23 cellular contexts compared by ENCODE assay signal in genomic region chr6:109332748-109333147, GRCh38. TPM values are rescaled to one million over a fixed set of nuclear protein-coding genes. Genes with fewer than 3 reads are reported as not detected.
DNase-seq lines count a peak whose midpoint lies in the region; ATAC-seq and TF ChIP-seq lines count a peak whose summit lies in the region.
"Had no signal": no experiment of that assay in that cellular context is flagged by ENCODE, and none has a peak within 500 bp of the region (broad histone marks: within the 10 kb centered on the region; RNA-seq: fewer than 3 reads in every experiment).

No MANE protein-coding gene starts in this region.

- CTCF ChIA-PET in activated CD8-positive, alpha-beta memory T cell treated with anti-CD3 and anti-CD28 coated beads, Interleukin-2, amount 10 ng/mL, durations not matched to agents 7 days and 5 days (lab: Charles Lee): no interaction called here

- no peak for DNase-seq in activated CD8-positive, alpha-beta memory T cell treated with anti-CD3 and anti-CD28 coated beads, Interleukin-2, amount 10 ng/mL, durations not matched to agents 7 days and 5 days
- no peak for DNase-seq in activated CD8-positive, alpha-beta memory T cell treated with anti-CD3 and anti-CD28 coated beads, Interleukin-2, amount 50 U/mL, for 4 hours
- peak in 1 of 2 donors; percentile 37 for DNase-seq in left lung
- DNase-seq in transverse colon: peak; percentile 73
- DNase-seq in mesendoderm: no peak
- DNase-seq in immature natural killer cell: no peak
- DNase-seq: activated CD4-positive, alpha-beta T cell treated with anti-CD3 and anti-CD28 coated beads for 1 hour; activated effector memory CD4-positive, alpha-beta T cell treated with anti-CD3 and anti-CD28 coated beads, Interleukin-2, amount 50 U/mL, for 16 hours; C1 segment of cervical spinal cord; foreskin keratinocyte; hypothalamus; MG63; NCI-H226; psoas muscle; spleen; T-helper 9 cell had no signal

- H3K23ac ChIP-seq in mesendoderm (ENCODE audit: low read length): no peak overlapping the region

- H3K27ac Mint-ChIP-seq in activated CD8-positive, alpha-beta memory T cell treated with anti-CD3 and anti-CD28 coated beads, Interleukin-2, amount 10 ng/mL, durations not matched to agents 7 days and 5 days: no peak overlapping the region
- H3K27ac Mint-ChIP-seq in immature natural killer cell: no peak overlapping the region
- H3K27ac Mint-ChIP-seq: dendritic cell treated with granulocyte-macrophage colony-stimulating factor and Interleukin-4, amounts not matched to agents 40 ng/mL and 50 ng/mL, for 4 days had no signal

- no peak overlapping the region for H4K8ac ChIP-seq in mesendoderm (ENCODE audit: low read depth, low read length)

- peak overlapping the region; percentile 72 for H2AFZ ChIP-seq in Loucy (ENCODE audit: low read length)

- H3K36me3 ChIP-seq in Loucy (ENCODE audit: insufficient read depth, low read length) (no peaks in the 10 kb centered on the region), left lung (no peaks in the 10 kb centered on the region), transverse colon (no peaks in the 10 kb centered on the region), mesendoderm (ENCODE audit: control insufficient read depth, insufficient read depth, low read length) (no peaks in the 10 kb centered on the region)
- H3K36me3 ChIP-seq: MG63, spleen, vagina had no signal

- H3K4me1 ChIP-seq in Loucy (ENCODE audit: insufficient read depth, low read length, poor library complexity, severe bottlenecking): peaks cover 10% of the 10 kb centered on the region
- peaks cover 0 to 5% of the 10 kb centered on the region in 2 donors for H3K4me1 ChIP-seq in left lung
- peaks cover 0 to 40% (median 17%) of the 10 kb centered on the region in 4 donors for H3K4me1 ChIP-seq in transverse colon
- no peaks in the 10 kb centered on the region for H3K4me1 ChIP-seq in mesendoderm (ENCODE audit: control insufficient read depth, low read depth, low read length)
- H3K4me1 ChIP-seq: foreskin keratinocyte, vagina had no signal

- no peak overlapping the region for H3K18ac ChIP-seq in mesendoderm (ENCODE audit: low read length)

- no peak overlapping the region for H3K4me3 Mint-ChIP-seq in activated CD8-positive, alpha-beta memory T cell treated with anti-CD3 and anti-CD28 coated beads, Interleukin-2, amount 10 ng/mL, durations not matched to agents 7 days and 5 days
- no peak overlapping the region for H3K4me3 Mint-ChIP-seq in immature natural killer cell
- H3K4me3 Mint-ChIP-seq: dendritic cell treated with granulocyte-macrophage colony-stimulating factor and Interleukin-4, amounts not matched to agents 40 ng/mL and 50 ng/mL, for 4 days; neural crest cell had no signal

- H3K4me2 ChIP-seq in Loucy (ENCODE audit: low read depth, low read length, poor library complexity, severe bottlenecking): no peak overlapping the region
- no peak overlapping the region for H3K4me2 ChIP-seq in mesendoderm (ENCODE audit: low read length)
- H3K4me2 ChIP-seq: A549 had no signal

- WGBS in transverse colon (ENCODE audit: low coverage in 1 of 2), 2 donors: 47% methylated on average over 2 of the region's 2 CpGs; no CpG with 5 or more reads in 1 of the 2 donors
- WGBS in mesendoderm (ENCODE audit: extremely low coverage, insufficient coverage, low lambda C conversion rate): no CpG with 5 or more reads among the region's 2 CpGs

- no peaks in the 10 kb centered on the region for H3K9me3 ChIP-seq in Loucy (ENCODE audit: insufficient read depth, low read depth, low read length)
- H3K9me3 ChIP-seq in left lung: no peaks in the 10 kb centered on the region
- H3K9me3 ChIP-seq in transverse colon: no peaks in the 10 kb centered on the region
- H3K9me3 ChIP-seq: A549, MG63, psoas muscle, spleen, vagina had no signal

- no peak for TF ChIP-seq POLR2A in transverse colon (IDR thresholded peaks at IDR 0.05)

- no peaks in the 10 kb centered on the region for H3K9me3 Mint-ChIP-seq in activated CD8-positive, alpha-beta memory T cell treated with anti-CD3 and anti-CD28 coated beads, Interleukin-2, amount 10 ng/mL, durations not matched to agents 7 days and 5 days (ENCODE audit: low read depth)
- no peaks in the 10 kb centered on the region for H3K9me3 Mint-ChIP-seq in immature natural killer cell
- H3K9me3 Mint-ChIP-seq: dendritic cell treated with granulocyte-macrophage colony-stimulating factor and Interleukin-4, amounts not matched to agents 40 ng/mL and 50 ng/mL, for 4 days had no signal

- H3K56ac ChIP-seq in mesendoderm (ENCODE audit: low read length): no peak overlapping the region

- H4K5ac ChIP-seq in mesendoderm (ENCODE audit: low read length): no peak overlapping the region

- H3K79me1 ChIP-seq in mesendoderm (ENCODE audit: low read length): no peaks in the 10 kb centered on the region

- no peak overlapping the region for H2BK5ac ChIP-seq in mesendoderm (ENCODE audit: low read length)

- no peaks in the 10 kb centered on the region for H4K20me1 ChIP-seq in Loucy (ENCODE audit: insufficient read depth, low read length, poor library complexity, severe bottlenecking)

- H3K27me3 Mint-ChIP-seq in activated CD8-positive, alpha-beta memory T cell treated with anti-CD3 and anti-CD28 coated beads, Interleukin-2, amount 10 ng/mL, durations not matched to agents 7 days and 5 days: no peaks in the 10 kb centered on the region
- H3K27me3 Mint-ChIP-seq in immature natural killer cell (ENCODE audit: low read depth in 3 of 3): peaks cover 2 to 8% (median 4%) of the 10 kb centered on the region in 3 donors
- H3K27me3 Mint-ChIP-seq: dendritic cell treated with granulocyte-macrophage colony-stimulating factor and Interleukin-4, amounts not matched to agents 40 ng/mL and 50 ng/mL, for 4 days had no signal

- intact Hi-C loops in left lung (cut with DNase I): no loop called here
- intact Hi-C loops in transverse colon (cut with DNase I; ENCODE audit: low total_unique reads): no loop called here

- H3K27me3 ChIP-seq in Loucy (ENCODE audit: insufficient read depth, low read length, poor library complexity, severe bottlenecking): no peaks in the 10 kb centered on the region
- no peaks in the 10 kb centered on the region for H3K27me3 ChIP-seq in left lung
- no peaks in the 10 kb centered on the region for H3K27me3 ChIP-seq in transverse colon
- H3K27me3 ChIP-seq in mesendoderm (ENCODE audit: insufficient read depth, low read length, poor library complexity): no peaks in the 10 kb centered on the region
- H3K27me3 ChIP-seq: foreskin keratinocyte, MG63, spleen, vagina had no signal

- no peaks in the 10 kb centered on the region for H3F3A ChIP-seq in Loucy (ENCODE audit: low read depth)

- H3K4me3 ChIP-seq in Loucy (ENCODE audit: low read length, poor library complexity, severe bottlenecking) (no peak overlapping the region), left lung (no peak overlapping the region), transverse colon (no peak overlapping the region), mesendoderm (ENCODE audit: low read length) (no peak overlapping the region)
- H3K4me3 ChIP-seq: A549, MG63, psoas muscle, spleen, vagina had no signal

- no peak overlapping the region for H2BK15ac ChIP-seq in mesendoderm (replicated peaks; ENCODE audit: low read depth)

- peaks cover 7% of the 10 kb centered on the region for H3K4me1 Mint-ChIP-seq in activated CD8-positive, alpha-beta memory T cell treated with anti-CD3 and anti-CD28 coated beads, Interleukin-2, amount 10 ng/mL, durations not matched to agents 7 days and 5 days
- H3K4me1 Mint-ChIP-seq in immature natural killer cell: peaks cover 9 to 11% of the 10 kb centered on the region in 2 donors

- ATAC-seq in activated CD8-positive, alpha-beta memory T cell treated with anti-CD3 and anti-CD28 coated beads, Interleukin-2, amount 10 ng/mL, durations not matched to agents 7 days and 5 days: peak; percentile 39
- ATAC-seq in left lung (peak; percentile 7), GM21717 (IDR thresholded peaks at IDR 0.05; ENCODE audit: unreplicated experiment) (no peak)
- ATAC-seq: A549, foreskin keratinocyte, psoas muscle had no signal

- no peak overlapping the region for H3K4ac ChIP-seq in mesendoderm (ENCODE audit: low read depth, low read length)

- H3K27ac ChIP-seq in left lung (no peak overlapping the region), transverse colon (peak overlapping the region in 3 of 4 donors; percentile 30 to 65 (median 50)), mesendoderm (ENCODE audit: low read depth, low read length) (no peak overlapping the region)
- H3K27ac ChIP-seq: A549, foreskin keratinocyte, psoas muscle, RWPE1, vagina had no signal

- TF ChIP-seq CTCF in Loucy (conservative IDR thresholded peaks at IDR 0.05; ENCODE audit: low read length) (no peak), left lung (IDR thresholded peaks at IDR 0.05) (no peak), transverse colon (IDR thresholded peaks at IDR 0.05) (no peak)

- H3K79me2 ChIP-seq in Loucy (ENCODE audit: insufficient read depth, low read length) (no peaks in the 10 kb centered on the region), mesendoderm (ENCODE audit: control insufficient read depth, insufficient read depth, low read length) (no peaks in the 10 kb centered on the region)

- peak; percentile 32 for TF ChIP-seq EP300 in transverse colon (IDR thresholded peaks at IDR 0.05; ENCODE audit: low read depth)

- no peak overlapping the region for H2AK5ac ChIP-seq in mesendoderm (ENCODE audit: low read length)

- in situ Hi-C loops in transverse colon (cut with MboI; ENCODE audit: low pct_ligation_motif_present in 1 of 4, low pct_unique_long_range_greater_than_20kb in 1 of 4, low sequenced_read_pairs in 3 of 4): no loop called here

- H3K9me2 ChIP-seq in Loucy (replicated peaks; ENCODE audit: low read depth, low read length): no peaks in the 10 kb centered on the region

- H3K36me3 Mint-ChIP-seq in activated CD8-positive, alpha-beta memory T cell treated with anti-CD3 and anti-CD28 coated beads, Interleukin-2, amount 10 ng/mL, durations not matched to agents 7 days and 5 days: peaks cover 7% of the 10 kb centered on the region
- peaks cover 0 to 14% (median 10%) of the 10 kb centered on the region in 3 donors for H3K36me3 Mint-ChIP-seq in immature natural killer cell

- H2BK120ac ChIP-seq in mesendoderm (ENCODE audit: low read depth, low read length): no peak overlapping the region

- H3K9ac ChIP-seq in Loucy (ENCODE audit: low read depth, low read length, poor library complexity, severe bottlenecking): no peak overlapping the region
- H3K9ac ChIP-seq in mesendoderm (ENCODE audit: low read length): no peak overlapping the region

RNA-seq across cellular contexts. Expression of gene CD164, which starts 49.5 kb away (rescaled TPM):
- total RNA-seq in activated CD8-positive, alpha-beta memory T cell treated with anti-CD3 and anti-CD28 coated beads, Interleukin-2, amount 10 ng/mL, durations not matched to agents 7 days and 5 days: 100 to 1,000 TPM; 238 to 275 TPM
- total RNA-seq in left lung (100 to 1,000 TPM; 266 to 284 TPM), transverse colon (100 to 1,000 TPM; 109 to 448 (median 313) TPM)
- polyA plus RNA-seq in mesendoderm (2013, experiment 1 of 2): 74.4 TPM
- polyA plus RNA-seq in mesendoderm (2013, experiment 2 of 2): 76.2 TPM
- 100 to 1,000 TPM; 433 to 825 (median 521) TPM for polyA plus RNA-seq in immature natural killer cell

Comparison
In these comparisons a context has a peak if more than half of its experiments do, and no peak if none do; other contexts are left out.
1. H3K27ac ChIP-seq: peak in transverse colon (3 of 4); none in left lung (0 of 2) and mesendoderm (single experiment).